Comparison of ENCODE assay signal across 8 cellular contexts in genomic region chr2:230956827-230957755, GRCh38. TPM values are rescaled to one million over a fixed set of nuclear protein-coding genes. Genes with fewer than 3 reads are reported as not detected.
DNase-seq lines count a peak whose midpoint lies in the region; ATAC-seq and TF ChIP-seq lines count a peak whose summit lies in the region.

No MANE protein-coding gene starts in this region.

- TF ChIP-seq CTCF in AG04450 (IDR thresholded peaks at IDR 0.05; ENCODE audit: low read depth, low read length) (no peak), astrocyte of the spinal cord (IDR thresholded peaks at IDR 0.05; ENCODE audit: low read depth, low read length) (no peak)

- POLR2A ChIA-PET in AG04450 (lab: Yijun Ruan, JAX) = no interaction called here

- H3K27ac ChIP-seq in AG04450 (ENCODE audit: low read depth, low read length) = no peak overlapping the region

- H3K9me3 ChIP-seq in AG04450 (ENCODE audit: control insufficient read depth, insufficient read depth, low read length) = no peaks in the 10 kb centered on the region; the same call in none of the 2 replicates

- H3K4me3 ChIP-seq in AG04450 (ENCODE audit: low read depth, low read length) (peak overlapping the region; percentile 50), astrocyte of the spinal cord (ENCODE audit: low read depth, low read length) (peak overlapping the region; percentile 46)

- DNase-seq in AG04450 (ENCODE audit: low read depth, low spot score) (no peak), NCI-H748 treated with DMSO at 0.1 percent for 48 hours (lab: John Stamatoyannopoulos, UW) (peak; percentile 27), astrocyte of the spinal cord (ENCODE audit: low read depth, low spot score) (peak; percentile 54), iPS-NIHi7 (ENCODE audit: extremely low spot score) (peak; percentile 72), SHP77 (lab: John Stamatoyannopoulos, UW) (no peak)
- DNase-seq in stimulated activated CD4-positive, alpha-beta T cell treated with anti-CD3 and anti-CD28 coated beads, Interleukin-2, amount 100 ng/mL, for 24 hours = peak; percentile 53 to 59

- H3K27me3 ChIP-seq in AG04450 (ENCODE audit: control insufficient read depth, insufficient read depth, low read length) = peaks cover 26% of the 10 kb centered on the region

- CTCF ChIA-PET in AG04450 (lab: Charles Lee) = no interaction called here

- peak; percentile 66 for ATAC-seq in GM18519 (IDR thresholded peaks at IDR 0.05; ENCODE audit: low FRiP score, unreplicated experiment)
- ATAC-seq in HG02885 (IDR thresholded peaks at IDR 0.05; ENCODE audit: poor library complexity, unreplicated experiment) = peak; percentile 78

- in situ Hi-C loops in astrocyte of the spinal cord (cut with HindIII; ENCODE audit: low sequenced_read_pairs) = no loop called here

RNA-seq across cellular contexts. Expression of gene GPR55, which starts 32.0 kb away (rescaled TPM):
- polyA plus RNA-seq in AG04450 (2011; rRNA removed) = not detected in 2 replicates
- polyA minus RNA-seq in AG04450 (2011; rRNA and poly(A)+ RNA removed) = not detected in 2 replicates

RNA-seq across cellular contexts. Expression of gene SPATA3, which starts 38.8 kb away (rescaled TPM):
- polyA plus RNA-seq in AG04450 (2011; rRNA removed) = not detected in 2 replicates
- polyA minus RNA-seq in AG04450 (2011; rRNA and poly(A)+ RNA removed) = not detected in 2 replicates

Comparison
In these comparisons a context has a peak if more than half of its experiments do, and no peak if none do; other contexts are left out.
1. DNase-seq: peak in NCI-H748 treated with DMSO at 0.1 percent for 48 hours (single experiment), astrocyte of the spinal cord (single experiment), iPS-NIHi7 (single experiment) and stimulated activated CD4-positive, alpha-beta T cell treated with anti-CD3 and anti-CD28 coated beads, Interleukin-2, amount 100 ng/mL, for 24 hours (2 of 2); none in AG04450 (single experiment) and SHP77 (0 of 2).